In the genomic region with DNA sequence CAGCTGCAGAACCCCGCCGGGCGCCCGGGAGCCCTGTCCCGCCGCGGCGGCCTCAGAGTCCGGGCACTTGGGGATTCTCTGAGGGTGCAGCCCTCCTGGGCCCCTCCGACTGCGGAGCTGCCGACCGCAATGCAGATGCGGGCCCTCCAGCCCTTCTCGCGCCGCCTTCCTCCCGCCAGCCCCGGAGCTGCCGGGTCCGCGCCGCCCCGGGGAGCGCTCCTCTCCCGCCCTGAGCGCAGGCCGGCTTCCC, we compare ENCODE assay signal across 1 cellular context.
TF ChIP-seq lines count a peak whose summit lies in the region.

No MANE protein-coding gene starts in this region.

TF ChIP-seq in H1, 55 proteins besides CTCF, POLR2A, EP300 and RAD21:
- no peak for TF ChIP-seq YY1 (IDR thresholded peaks at IDR 0.05; ENCODE audit: low read depth, low read length)
- no peak for TF ChIP-seq TBP (IDR thresholded peaks at IDR 0.05; ENCODE audit: low read depth, low read length)
- no peak for TF ChIP-seq KDM5A (IDR thresholded peaks at IDR 0.05; ENCODE audit: low read length)
- peak; percentile 40 for TF ChIP-seq KDM4A (IDR thresholded peaks at IDR 0.05; ENCODE audit: low read depth, low read length, severe bottlenecking)
- no peak for TF ChIP-seq CEBPB (IDR thresholded peaks at IDR 0.05; ENCODE audit: low read depth, low read length)
- TF ChIP-seq PHF8 (conservative IDR thresholded peaks at IDR 0.05; ENCODE audit: low read depth, low read length): no peak
- no peak for TF ChIP-seq RFX5 (IDR thresholded peaks at IDR 0.05; ENCODE audit: borderline replicate concordance, low read depth, low read length)
- peak; percentile 62 for TF ChIP-seq EZH2 (IDR thresholded peaks at IDR 0.05; ENCODE audit: low read depth, low read length, severe bottlenecking)
- no peak for TF ChIP-seq TEAD4 (IDR thresholded peaks at IDR 0.05; ENCODE audit: low read depth, low read length)
